8 cellular contexts compared by ENCODE assay signal in genomic region chr12:112938751-112939150, GRCh38. TPM values are rescaled to one million over a fixed set of nuclear protein-coding genes. Genes with fewer than 3 reads are reported as not detected.
DNase-seq lines count a peak whose midpoint lies in the region; ATAC-seq and TF ChIP-seq lines count a peak whose summit lies in the region.

No MANE protein-coding gene starts in this region.

- no peak for DNase-seq in activated CD8-positive, alpha-beta memory T cell treated with anti-CD3 and anti-CD28 coated beads, Interleukin-2, amount 10 ng/mL, durations not matched to agents 7 days and 5 days
- DNase-seq in activated CD8-positive, alpha-beta memory T cell treated with anti-CD3 and anti-CD28 coated beads, Interleukin-2, amount 50 U/mL, for 4 hours: no peak
- DNase-seq in kidney tubule cell (ENCODE audit: low spot score) (peak; percentile 20), tibial nerve (ENCODE audit: low spot score in 2 of 2) (no peak)

- H3K4me3 Mint-ChIP-seq in activated CD8-positive, alpha-beta memory T cell treated with anti-CD3 and anti-CD28 coated beads, Interleukin-2, amount 10 ng/mL, durations not matched to agents 7 days and 5 days: peak overlapping the region; percentile 98
- H3K4me3 Mint-ChIP-seq in activated naive CD8-positive, alpha-beta T cell: peak overlapping the region; percentile 90

- no peak for TF ChIP-seq POLR2A in tibial nerve (IDR thresholded peaks at IDR 0.05)

- peaks cover 3 to 22% (median 13%) of the 10 kb centered on the region in 4 donors for H3K4me1 ChIP-seq in tibial nerve

- peaks cover 43% of the 10 kb centered on the region for H3K36me3 Mint-ChIP-seq in activated CD8-positive, alpha-beta memory T cell treated with anti-CD3 and anti-CD28 coated beads, Interleukin-2, amount 10 ng/mL, durations not matched to agents 7 days and 5 days
- H3K36me3 Mint-ChIP-seq in activated naive CD8-positive, alpha-beta T cell: no peaks in the 10 kb centered on the region

- ATAC-seq in activated CD8-positive, alpha-beta memory T cell treated with anti-CD3 and anti-CD28 coated beads, Interleukin-2, amount 10 ng/mL, durations not matched to agents 7 days and 5 days: no peak
- ATAC-seq in HG02623 (IDR thresholded peaks at IDR 0.05; ENCODE audit: unreplicated experiment): no peak
- ATAC-seq in HG03135 (IDR thresholded peaks at IDR 0.05; ENCODE audit: unreplicated experiment): no peak
- ATAC-seq in HG03520 (IDR thresholded peaks at IDR 0.05; ENCODE audit: unreplicated experiment): no peak

- H3K4me3 ChIP-seq in tibial nerve: peak overlapping the region; percentile 51 to 83 (median 80)

- H3K27me3 ChIP-seq in tibial nerve: no peaks in the 10 kb centered on the region

- peaks cover 59% of the 10 kb centered on the region for H3K4me1 Mint-ChIP-seq in activated CD8-positive, alpha-beta memory T cell treated with anti-CD3 and anti-CD28 coated beads, Interleukin-2, amount 10 ng/mL, durations not matched to agents 7 days and 5 days
- peaks cover 40% of the 10 kb centered on the region for H3K4me1 Mint-ChIP-seq in activated naive CD8-positive, alpha-beta T cell (ENCODE audit: low read depth)

- H3K27ac Mint-ChIP-seq in activated CD8-positive, alpha-beta memory T cell treated with anti-CD3 and anti-CD28 coated beads, Interleukin-2, amount 10 ng/mL, durations not matched to agents 7 days and 5 days: peak overlapping the region; percentile 93
- peak overlapping the region; percentile 92 for H3K27ac Mint-ChIP-seq in activated naive CD8-positive, alpha-beta T cell

- H3K27ac ChIP-seq in tibial nerve: peak overlapping the region in 3 of 4 donors; percentile 73 to 84 (median 75)

- peaks cover 0 to 7% (median 0%) of the 10 kb centered on the region in 3 donors for H3K36me3 ChIP-seq in tibial nerve

- H3K27me3 Mint-ChIP-seq in activated CD8-positive, alpha-beta memory T cell treated with anti-CD3 and anti-CD28 coated beads, Interleukin-2, amount 10 ng/mL, durations not matched to agents 7 days and 5 days: no peaks in the 10 kb centered on the region
- no peaks in the 10 kb centered on the region for H3K27me3 Mint-ChIP-seq in activated naive CD8-positive, alpha-beta T cell

- no peaks in the 10 kb centered on the region for H3K9me3 ChIP-seq in tibial nerve

- no peaks in the 10 kb centered on the region for H3K9me3 Mint-ChIP-seq in activated CD8-positive, alpha-beta memory T cell treated with anti-CD3 and anti-CD28 coated beads, Interleukin-2, amount 10 ng/mL, durations not matched to agents 7 days and 5 days (ENCODE audit: low read depth)
- no peaks in the 10 kb centered on the region for H3K9me3 Mint-ChIP-seq in activated naive CD8-positive, alpha-beta T cell (ENCODE audit: low read depth)

- no peak for TF ChIP-seq CTCF in tibial nerve (IDR thresholded peaks at IDR 0.05)

- TF ChIP-seq EP300 in tibial nerve (IDR thresholded peaks at IDR 0.05): no peak

- CTCF ChIA-PET in activated CD8-positive, alpha-beta memory T cell treated with anti-CD3 and anti-CD28 coated beads, Interleukin-2, amount 10 ng/mL, durations not matched to agents 7 days and 5 days (lab: Charles Lee): interaction anchor here (1.2 to 2.1 kb wide), 4 partner anchors 31 to 54 kb away, joined by 6 to 14 read pairs (median 8); partner anchors contain the start of genes OAS1 and OAS2

- 22 to 25% methylated on average over 11 of the region's 11 CpGs for WGBS in tibial nerve, 2 donors

RNA-seq across cellular contexts. Expression of gene OAS3, which starts 0.5 kb away (rescaled TPM):
- total RNA-seq in activated CD8-positive, alpha-beta memory T cell treated with anti-CD3 and anti-CD28 coated beads, Interleukin-2, amount 10 ng/mL, durations not matched to agents 7 days and 5 days: 100 to 1,000 TPM; 290 to 394 TPM
- 10 to 100 TPM in 2 of 4 donors, 1 to 10 TPM in 2; 5.7 to 16.5 (median 11.3) TPM for total RNA-seq in tibial nerve

RNA-seq across cellular contexts. Expression of gene OAS1, which starts 32.0 kb away (rescaled TPM):
- total RNA-seq in activated CD8-positive, alpha-beta memory T cell treated with anti-CD3 and anti-CD28 coated beads, Interleukin-2, amount 10 ng/mL, durations not matched to agents 7 days and 5 days: 100 to 1,000 TPM; 161 to 292 TPM
- total RNA-seq in tibial nerve: 10 to 100 TPM in 2 of 4 donors, 1 to 10 TPM in 2; 8.2 to 22.8 (median 11.3) TPM

RNA-seq across cellular contexts. Expression of gene OAS2, which starts 39.6 kb away (rescaled TPM):
- 100 to 1,000 TPM; 276 to 383 TPM for total RNA-seq in activated CD8-positive, alpha-beta memory T cell treated with anti-CD3 and anti-CD28 coated beads, Interleukin-2, amount 10 ng/mL, durations not matched to agents 7 days and 5 days
- total RNA-seq in tibial nerve: 10 to 100 TPM in 1 of 4 donors, 1 to 10 TPM in 3; 3.1 to 28.4 (median 6.3) TPM

Comparison
In these comparisons a context has a peak if more than half of its experiments do, and no peak if none do; other contexts are left out.
1. RNA of gene OAS3, which starts 0.5 kb away (total RNA-seq): 290 to 394 TPM in activated CD8-positive, alpha-beta memory T cell treated with anti-CD3 and anti-CD28 coated beads, Interleukin-2, amount 10 ng/mL, durations not matched to agents 7 days and 5 days; 5.7 to 16.5 TPM in tibial nerve; every median in the first group is over 10 times any median in the second.
2. RNA of gene OAS1, which starts 32.0 kb away (total RNA-seq): 161 to 292 TPM in activated CD8-positive, alpha-beta memory T cell treated with anti-CD3 and anti-CD28 coated beads, Interleukin-2, amount 10 ng/mL, durations not matched to agents 7 days and 5 days; 8.2 to 22.8 TPM in tibial nerve; every median in the first group is over 4 times any median in the second.
3. RNA of gene OAS2, which starts 39.6 kb away (total RNA-seq): 276 to 383 TPM in activated CD8-positive, alpha-beta memory T cell treated with anti-CD3 and anti-CD28 coated beads, Interleukin-2, amount 10 ng/mL, durations not matched to agents 7 days and 5 days; 3.1 to 28.4 TPM in tibial nerve; every median in the first group is over 4 times any median in the second.